12 cellular contexts compared by ENCODE assay signal in the genomic region with DNA sequence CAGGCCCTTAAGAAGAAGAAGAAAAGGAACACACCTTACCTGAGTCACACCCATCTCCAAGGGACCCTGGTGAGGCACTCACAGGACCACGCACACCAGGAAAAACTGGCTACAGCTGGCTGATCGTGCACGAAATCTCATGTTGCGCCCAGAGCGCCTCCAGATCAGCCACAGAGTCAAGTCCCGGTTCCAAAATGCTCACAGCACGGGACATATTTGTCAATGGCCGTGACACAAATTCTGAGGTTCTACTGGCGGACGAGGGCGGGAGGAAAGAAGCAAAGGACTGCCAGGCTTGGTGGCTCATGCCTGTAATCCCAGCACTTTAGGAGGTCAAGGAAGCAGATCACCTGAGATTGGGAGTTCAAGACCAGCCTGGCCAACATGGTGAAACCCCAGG. TPM values are rescaled to one million over a fixed set of nuclear protein-coding genes. Genes with fewer than 3 reads are reported as not detected.
DNase-seq lines count a peak whose midpoint lies in the region; ATAC-seq and TF ChIP-seq lines count a peak whose summit lies in the region.
"Had no signal": no experiment of that assay in that cellular context is flagged by ENCODE, and none has a peak within 500 bp of the region (broad histone marks: within the 10 kb centered on the region; RNA-seq: fewer than 3 reads in every experiment).

No MANE protein-coding gene starts in this region.

- no peaks in the 10 kb centered on the region for H3K36me3 Mint-ChIP-seq in natural killer cell treated with Interleukin-12 subunit alpha and Interleukin-12 subunit beta and Interleukin-15 and Interleukin-18, amount 100 ng/mL, for 72 hours
- no peaks in the 10 kb centered on the region for H3K36me3 Mint-ChIP-seq in natural killer cell
- H3K36me3 Mint-ChIP-seq in activated T-helper 17 cell treated with anti-CD3 and anti-CD28 coated beads, Interleukin-2, amount 50 U/mL, for 72 hours (ENCODE audit: low read depth): peaks cover 46% of the 10 kb centered on the region
- no peaks in the 10 kb centered on the region for H3K36me3 Mint-ChIP-seq in memory B cell

- H3K9me3 ChIP-seq in upper lobe of right lung (no peaks in the 10 kb centered on the region), osteoblast (ENCODE audit: low read depth, low read length) (no peaks in the 10 kb centered on the region)
- H3K9me3 ChIP-seq: ascending aorta had no signal

- no peaks in the 10 kb centered on the region for H3K27me3 Mint-ChIP-seq in natural killer cell treated with Interleukin-12 subunit alpha and Interleukin-12 subunit beta and Interleukin-15 and Interleukin-18, amount 100 ng/mL, for 72 hours
- H3K27me3 Mint-ChIP-seq in natural killer cell (ENCODE audit: low read depth in 2 of 2) (no peaks in the 10 kb centered on the region), memory B cell (no peaks in the 10 kb centered on the region)
- H3K27me3 Mint-ChIP-seq in activated T-helper 17 cell treated with anti-CD3 and anti-CD28 coated beads, Interleukin-2, amount 50 U/mL, for 72 hours: no peaks in the 10 kb centered on the region

- no peaks in the 10 kb centered on the region for H3K27me3 ChIP-seq in upper lobe of right lung
- no peaks in the 10 kb centered on the region for H3K27me3 ChIP-seq in osteoblast (ENCODE audit: insufficient read depth, low read length)
- H3K27me3 ChIP-seq: ascending aorta had no signal

- H3K4me1 Mint-ChIP-seq in natural killer cell treated with Interleukin-12 subunit alpha and Interleukin-12 subunit beta and Interleukin-15 and Interleukin-18, amount 100 ng/mL, for 72 hours (ENCODE audit: low read depth in 2 of 2): peaks cover 45 to 53% of the 10 kb centered on the region in 2 donors
- H3K4me1 Mint-ChIP-seq in natural killer cell (peaks cover 31 to 46% of the 10 kb centered on the region in 2 donors), memory B cell (peaks cover 54% of the 10 kb centered on the region)
- peaks cover 42% of the 10 kb centered on the region for H3K4me1 Mint-ChIP-seq in activated T-helper 17 cell treated with anti-CD3 and anti-CD28 coated beads, Interleukin-2, amount 50 U/mL, for 72 hours

- no peak for ATAC-seq in natural killer cell treated with Interleukin-12 subunit alpha and Interleukin-12 subunit beta and Interleukin-15 and Interleukin-18, amount 100 ng/mL, for 72 hours
- ATAC-seq in natural killer cell (no peak), memory B cell (ENCODE audit: low read depth) (no peak), upper lobe of right lung (no peak), HG03139 (IDR thresholded peaks at IDR 0.05; ENCODE audit: unreplicated experiment) (no peak)
- no peak for ATAC-seq in activated T-helper 17 cell treated with anti-CD3 and anti-CD28 coated beads, Interleukin-2, amount 50 U/mL, for 72 hours (replicated peaks)

- H3K36me3 ChIP-seq in upper lobe of right lung: peaks cover 8% of the 10 kb centered on the region
- H3K36me3 ChIP-seq in osteoblast (ENCODE audit: insufficient read depth, low read length): peaks cover 7% of the 10 kb centered on the region
- H3K36me3 ChIP-seq: ascending aorta had no signal

- TF ChIP-seq CTCF in natural killer cell (IDR thresholded peaks at IDR 0.05) (no peak), upper lobe of right lung (IDR thresholded peaks at IDR 0.05) (no peak), osteoblast (IDR thresholded peaks at IDR 0.05; ENCODE audit: extremely low read depth, low read depth, low read length) (no peak)

- H3K9me3 Mint-ChIP-seq in natural killer cell treated with Interleukin-12 subunit alpha and Interleukin-12 subunit beta and Interleukin-15 and Interleukin-18, amount 100 ng/mL, for 72 hours: no peaks in the 10 kb centered on the region
- H3K9me3 Mint-ChIP-seq in natural killer cell: no peaks in the 10 kb centered on the region
- no peaks in the 10 kb centered on the region for H3K9me3 Mint-ChIP-seq in activated T-helper 17 cell treated with anti-CD3 and anti-CD28 coated beads, Interleukin-2, amount 50 U/mL, for 72 hours
- no peaks in the 10 kb centered on the region for H3K9me3 Mint-ChIP-seq in memory B cell
- H3K9me3 Mint-ChIP-seq: H9 had no signal

- intact Hi-C loops in natural killer cell (cut with micrococcal nuclease): no loop called here
- intact Hi-C loops in upper lobe of right lung (cut with DNase I): no loop called here

- no peak overlapping the region for H3K4me2 ChIP-seq in osteoblast (ENCODE audit: insufficient read depth, low read length)

- H2AFZ ChIP-seq in osteoblast (ENCODE audit: low read length): no peak overlapping the region

- H4K20me1 ChIP-seq in osteoblast (ENCODE audit: insufficient read depth, low read length): peaks cover 81% of the 10 kb centered on the region

- peaks cover 93% of the 10 kb centered on the region for H3K79me2 ChIP-seq in osteoblast (ENCODE audit: insufficient read depth, low read length)

- H3K4me3 ChIP-seq in upper lobe of right lung (no peak overlapping the region), osteoblast (ENCODE audit: insufficient read depth, low read length) (no peak overlapping the region)
- H3K4me3 ChIP-seq: ascending aorta had no signal

- H3K4me1 ChIP-seq in upper lobe of right lung: peaks cover 64% of the 10 kb centered on the region
- peaks cover 42% of the 10 kb centered on the region for H3K4me1 ChIP-seq in osteoblast (ENCODE audit: insufficient read depth, low read length)

- no peak for DNase-seq in natural killer cell treated with Interleukin-12 subunit alpha and Interleukin-12 subunit beta and Interleukin-15 and Interleukin-18, amount 100 ng/mL, for 72 hours (ENCODE audit: low spot score)
- DNase-seq in natural killer cell (no peak), memory B cell (ENCODE audit: low spot score in 2 of 2) (no peak), upper lobe of right lung (no peak), osteoblast (ENCODE audit: insufficient read length, low spot score, missing footprints) (no peak), middle frontal gyrus (ENCODE audit: extremely low spot score, low spot score) (no peak)
- DNase-seq: H9, Kasumi-1 had no signal

- peak overlapping the region; percentile 67 to 94 for H3K27ac Mint-ChIP-seq in natural killer cell treated with Interleukin-12 subunit alpha and Interleukin-12 subunit beta and Interleukin-15 and Interleukin-18, amount 100 ng/mL, for 72 hours
- H3K27ac Mint-ChIP-seq in natural killer cell (peak overlapping the region in 1 of 2 donors; percentile 87), memory B cell (peak overlapping the region; percentile 94)
- peak overlapping the region; percentile 76 for H3K27ac Mint-ChIP-seq in activated T-helper 17 cell treated with anti-CD3 and anti-CD28 coated beads, Interleukin-2, amount 50 U/mL, for 72 hours

- H3K27ac ChIP-seq in upper lobe of right lung (peak overlapping the region; percentile 82), osteoblast (ENCODE audit: low read depth, low read length) (no peak overlapping the region)
- H3K27ac ChIP-seq: C4-2B had no signal

- peak overlapping the region; percentile 78 for H3K4me3 Mint-ChIP-seq in natural killer cell treated with Interleukin-12 subunit alpha and Interleukin-12 subunit beta and Interleukin-15 and Interleukin-18, amount 100 ng/mL, for 72 hours
- H3K4me3 Mint-ChIP-seq in natural killer cell: no peak overlapping the region
- H3K4me3 Mint-ChIP-seq in activated T-helper 17 cell treated with anti-CD3 and anti-CD28 coated beads, Interleukin-2, amount 50 U/mL, for 72 hours: peak overlapping the region; percentile 86
- H3K4me3 Mint-ChIP-seq in memory B cell: peak overlapping the region; percentile 86
- H3K4me3 Mint-ChIP-seq: H9 had no signal

RNA-seq across cellular contexts. Expression of gene SH3GL1, which starts 21.5 kb away (rescaled TPM):
- 10 to 100 TPM; 47.0 to 50.8 TPM for total RNA-seq in natural killer cell treated with Interleukin-12 subunit alpha and Interleukin-12 subunit beta and Interleukin-15 and Interleukin-18, amount 100 ng/mL, for 72 hours
- total RNA-seq in natural killer cell (10 to 100 TPM; 43.9 to 55.7 (median 49.2) TPM), upper lobe of right lung (47.6 TPM), osteoblast (83.2 and 84.9 TPM in 2 replicates)
- total RNA-seq in activated T-helper 17 cell treated with anti-CD3 and anti-CD28 coated beads, Interleukin-2, amount 50 U/mL, for 72 hours: 10 to 100 TPM; 49.1 to 67.1 TPM

RNA-seq across cellular contexts. Expression of gene CHAF1A, which starts 23.6 kb away (rescaled TPM):
- total RNA-seq in natural killer cell treated with Interleukin-12 subunit alpha and Interleukin-12 subunit beta and Interleukin-15 and Interleukin-18, amount 100 ng/mL, for 72 hours: 100 to 1,000 TPM in 1 of 2 donors, 10 to 100 TPM in 1; 54.6 to 125 TPM
- total RNA-seq in natural killer cell: 10 to 100 TPM; 34.4 to 40.8 (median 35.2) TPM
- total RNA-seq in activated T-helper 17 cell treated with anti-CD3 and anti-CD28 coated beads, Interleukin-2, amount 50 U/mL, for 72 hours: 10 to 100 TPM; 67.9 to 96.7 TPM
- total RNA-seq in upper lobe of right lung: 10.8 TPM
- 3.6 and 5.6 TPM in 2 replicates for total RNA-seq in osteoblast

RNA-seq across cellular contexts. Expression of gene MPND, which starts 35.5 kb away (rescaled TPM):
- 10 to 100 TPM; 28.3 to 73.5 TPM for total RNA-seq in natural killer cell treated with Interleukin-12 subunit alpha and Interleukin-12 subunit beta and Interleukin-15 and Interleukin-18, amount 100 ng/mL, for 72 hours
- 10 to 100 TPM; 30.4 to 38.4 (median 31.1) TPM for total RNA-seq in natural killer cell
- total RNA-seq in activated T-helper 17 cell treated with anti-CD3 and anti-CD28 coated beads, Interleukin-2, amount 50 U/mL, for 72 hours: 10 to 100 TPM; 15.5 to 19.7 TPM
- 29.3 TPM for total RNA-seq in upper lobe of right lung
- total RNA-seq in osteoblast: 6.8 and 6.9 TPM in 2 replicates

RNA-seq across cellular contexts. Expression of gene STAP2, which starts 40.3 kb away (rescaled TPM):
- total RNA-seq in natural killer cell treated with Interleukin-12 subunit alpha and Interleukin-12 subunit beta and Interleukin-15 and Interleukin-18, amount 100 ng/mL, for 72 hours: 10 to 100 TPM in 1 of 2 donors, 1 to 10 TPM in 1; 7.3 to 12.8 TPM
- total RNA-seq in natural killer cell (1 to 10 TPM; 1.4 to 3.3 (median 2.0) TPM), upper lobe of right lung (16.1 TPM), osteoblast (2.4 and 2.5 TPM in 2 replicates)
- total RNA-seq in activated T-helper 17 cell treated with anti-CD3 and anti-CD28 coated beads, Interleukin-2, amount 50 U/mL, for 72 hours: 10 to 100 TPM; 13.3 to 17.4 TPM
